In genomic region chr14:100069161-100069800, GRCh38 we compare ENCODE assay signal across 9 cellular contexts. TPM values are rescaled to one million over a fixed set of nuclear protein-coding genes. Genes with fewer than 3 reads are reported as not detected.
A peak's percentile ranks its signal among the peaks of the same experiment; 100 is the strongest.
DNase-seq lines count a peak whose midpoint lies in the region; TF ChIP-seq lines count a peak whose summit lies in the region.
"Had no signal": no experiment of that assay in that cellular context is flagged by ENCODE, and none has a peak within 500 bp of the region (broad histone marks: within the 10 kb centered on the region; RNA-seq: fewer than 3 reads in every experiment).

No MANE protein-coding gene starts in this region.

- H3K27me3 Mint-ChIP-seq in CD4-positive, alpha-beta memory T cell, result no peaks in the 10 kb centered on the region
- no peaks in the 10 kb centered on the region for H3K27me3 Mint-ChIP-seq in activated T-helper 2 cell treated with anti-CD3 and anti-CD28 coated beads, Interferon-gamma antibody, Interleukin-2, Interleukin-4, amounts not matched to agents 10 μg/mL and 5 μg/mL and 100 μg/mL, durations not matched to agents 14 hours and 24 hours and 36 hours (ENCODE audit: low read depth)
- peaks cover 2% of the 10 kb centered on the region for H3K27me3 Mint-ChIP-seq in nephron progenitor cell (ENCODE audit: low read depth, poor library complexity)
- peaks cover 2% of the 10 kb centered on the region for H3K27me3 Mint-ChIP-seq in neural progenitor cell (ENCODE audit: insufficient read depth, low read depth)

- peaks cover 42 to 95% (median 60%) of the 10 kb centered on the region in 4 donors for H3K4me1 Mint-ChIP-seq in CD4-positive, alpha-beta memory T cell
- peaks cover 79% of the 10 kb centered on the region for H3K4me1 Mint-ChIP-seq in activated T-helper 2 cell treated with anti-CD3 and anti-CD28 coated beads, Interferon-gamma antibody, Interleukin-2, Interleukin-4, amounts not matched to agents 10 μg/mL and 5 μg/mL and 100 μg/mL, durations not matched to agents 14 hours and 24 hours and 36 hours (ENCODE audit: low read depth)
- H3K4me1 Mint-ChIP-seq in nephron progenitor cell, result peaks cover 92% of the 10 kb centered on the region
- peaks cover 26% of the 10 kb centered on the region for H3K4me1 Mint-ChIP-seq in neural progenitor cell

- H3K27ac ChIP-seq in CD4-positive, alpha-beta memory T cell (ENCODE audit: low read depth, low read length), result peak overlapping the region; percentile 81
- H3K27ac ChIP-seq in neural progenitor cell, result no peak overlapping the region
- H3K27ac ChIP-seq: C4-2B had no signal

- no peaks in the 10 kb centered on the region for H3K9me3 ChIP-seq in CD4-positive, alpha-beta memory T cell (ENCODE audit: control insufficient read depth in 1 of 2, low read length in 2 of 2)
- no peaks in the 10 kb centered on the region for H3K9me3 ChIP-seq in neural progenitor cell (ENCODE audit: low read depth)

- H3K4me2 ChIP-seq in neural progenitor cell, result no peak overlapping the region

- no peak overlapping the region for H2AFZ ChIP-seq in neural progenitor cell (replicated peaks)

- DNase-seq in CD4-positive, alpha-beta memory T cell, result peak in 1 of 5 donors; percentile 61
- no peak for DNase-seq in NB4 (ENCODE audit: low read depth)
- no peak for DNase-seq in activated T-helper 2 cell treated with anti-CD3 and anti-CD28 coated beads, Interferon-gamma antibody, Interleukin-2, Interleukin-4, amounts not matched to agents 10 μg/mL and 5 μg/mL and 100 μg/mL, durations not matched to agents 14 hours and 24 hours and 36 hours (ENCODE audit: low spot score)
- no peak for DNase-seq in nephron progenitor cell
- no peak for DNase-seq in neural progenitor cell (ENCODE audit: low spot score)
- DNase-seq in kidney glomerular epithelial cell (lab: John Stamatoyannopoulos, UW), result no peak
- no peak for DNase-seq in NK-92 (lab: John Stamatoyannopoulos, UW; ENCODE audit: unreplicated experiment)
- no peak for DNase-seq in activated effector memory CD4-positive, alpha-beta T cell treated with anti-CD3 and anti-CD28 coated beads, Interleukin-2, amount 50 U/mL, for 16 hours

- peaks cover 25% of the 10 kb centered on the region for H3K36me3 ChIP-seq in CD4-positive, alpha-beta memory T cell (ENCODE audit: insufficient read depth, low read length)
- H3K36me3 ChIP-seq in neural progenitor cell, result no peaks in the 10 kb centered on the region

- POLR2A ChIA-PET in CD4-positive, alpha-beta memory T cell (lab: Charles Lee; ENCODE audit: partially characterized antibody), result interaction anchor here (0.5 to 22.7 kb wide), 17 partner anchors 1 to 1691 kb away, joined by 3 to 1011 read pairs (median 10); partner anchors contain the start of genes EVL and YY1

- H4K20me1 ChIP-seq in neural progenitor cell (ENCODE audit: low read depth), result peaks cover 70% of the 10 kb centered on the region

- no peaks in the 10 kb centered on the region for H3F3A ChIP-seq in neural progenitor cell (ENCODE audit: low read depth)

- peak overlapping the region; percentile 95 to 100 (median 100) for H3K27ac Mint-ChIP-seq in CD4-positive, alpha-beta memory T cell
- peak overlapping the region; percentile 99 for H3K27ac Mint-ChIP-seq in activated T-helper 2 cell treated with anti-CD3 and anti-CD28 coated beads, Interferon-gamma antibody, Interleukin-2, Interleukin-4, amounts not matched to agents 10 μg/mL and 5 μg/mL and 100 μg/mL, durations not matched to agents 14 hours and 24 hours and 36 hours
- H3K27ac Mint-ChIP-seq in nephron progenitor cell (peak overlapping the region; percentile 87), neural progenitor cell (no peak overlapping the region)

- peak overlapping the region; percentile 92 to 100 (median 97) for H3K4me3 Mint-ChIP-seq in CD4-positive, alpha-beta memory T cell
- H3K4me3 Mint-ChIP-seq in activated T-helper 2 cell treated with anti-CD3 and anti-CD28 coated beads, Interferon-gamma antibody, Interleukin-2, Interleukin-4, amounts not matched to agents 10 μg/mL and 5 μg/mL and 100 μg/mL, durations not matched to agents 14 hours and 24 hours and 36 hours (ENCODE audit: low read depth), result peak overlapping the region; percentile 85
- no peak overlapping the region for H3K4me3 Mint-ChIP-seq in nephron progenitor cell
- H3K4me3 Mint-ChIP-seq in neural progenitor cell, result no peak overlapping the region

- H3K4me1 ChIP-seq in CD4-positive, alpha-beta memory T cell (ENCODE audit: insufficient read depth, low read length), result peaks cover 69% of the 10 kb centered on the region
- H3K4me1 ChIP-seq in neural progenitor cell, result peaks cover 6% of the 10 kb centered on the region

- H3K27me3 ChIP-seq in CD4-positive, alpha-beta memory T cell (ENCODE audit: insufficient read depth, low read length), result no peaks in the 10 kb centered on the region
- no peaks in the 10 kb centered on the region for H3K27me3 ChIP-seq in neural progenitor cell

- peak overlapping the region; percentile 73 to 100 for H3K4me3 ChIP-seq in CD4-positive, alpha-beta memory T cell (ENCODE audit: low read length in 2 of 2)
- H3K4me3 ChIP-seq in NB4 (ENCODE audit: low read depth, low read length) (peak overlapping the region; percentile 72), neural progenitor cell (no peak overlapping the region)

- H3K9ac ChIP-seq in neural progenitor cell, result no peak overlapping the region

- peaks cover 20% of the 10 kb centered on the region for H3K79me2 ChIP-seq in neural progenitor cell (ENCODE audit: low read depth)

- no peak for TF ChIP-seq POLR2A in NB4 (IDR thresholded peaks at IDR 0.05; ENCODE audit: extremely low read depth, insufficient read length)

- intact Hi-C loops in CD4-positive, alpha-beta memory T cell (cut with micrococcal nuclease), result loop anchor here (2.0 to 5.0 kb wide), 4 partner anchors 170 to 587 kb away; partner anchors contain the start of genes CCNK, CYP46A1, SETD3 and WDR25
- intact Hi-C loops in activated T-helper 2 cell treated with anti-CD3 and anti-CD28 coated beads, Interferon-gamma antibody, Interleukin-2, Interleukin-4, amounts not matched to agents 10 μg/mL and 5 μg/mL and 100 μg/mL, durations not matched to agents 14 hours and 24 hours and 36 hours (cut with micrococcal nuclease), result loop anchor here (1.0 to 10.0 kb wide), 11 partner anchors 12 to 1887 kb away; partner anchors contain the start of genes BCL11B, CCNK and SETD3

- H3K9me3 Mint-ChIP-seq in CD4-positive, alpha-beta memory T cell, result peaks cover 0 to 2% (median 0%) of the 10 kb centered on the region in 8 donors
- H3K9me3 Mint-ChIP-seq in activated T-helper 2 cell treated with anti-CD3 and anti-CD28 coated beads, Interferon-gamma antibody, Interleukin-2, Interleukin-4, amounts not matched to agents 10 μg/mL and 5 μg/mL and 100 μg/mL, durations not matched to agents 14 hours and 24 hours and 36 hours, result no peaks in the 10 kb centered on the region
- H3K9me3 Mint-ChIP-seq in nephron progenitor cell, result no peaks in the 10 kb centered on the region
- no peaks in the 10 kb centered on the region for H3K9me3 Mint-ChIP-seq in neural progenitor cell

- CTCF ChIA-PET in CD4-positive, alpha-beta memory T cell (lab: Charles Lee; ENCODE audit: partially characterized antibody), result interaction anchor here (0.9 to 34.7 kb wide), 8 partner anchors 13 to 1900 kb away, joined by 3 to 1350 read pairs (median 4); no protein-coding TSS in a partner anchor

- H3K36me3 Mint-ChIP-seq in CD4-positive, alpha-beta memory T cell, result peaks cover 57 to 75% of the 10 kb centered on the region in 2 donors
- H3K36me3 Mint-ChIP-seq in activated T-helper 2 cell treated with anti-CD3 and anti-CD28 coated beads, Interferon-gamma antibody, Interleukin-2, Interleukin-4, amounts not matched to agents 10 μg/mL and 5 μg/mL and 100 μg/mL, durations not matched to agents 14 hours and 24 hours and 36 hours (ENCODE audit: low read depth), result peaks cover 66% of the 10 kb centered on the region
- no peaks in the 10 kb centered on the region for H3K36me3 Mint-ChIP-seq in nephron progenitor cell (ENCODE audit: low read depth)
- H3K36me3 Mint-ChIP-seq in neural progenitor cell, result no peaks in the 10 kb centered on the region

- no peak for TF ChIP-seq CTCF in NB4 (IDR thresholded peaks at IDR 0.05; ENCODE audit: low read depth, low read length)
- TF ChIP-seq CTCF in nephron progenitor cell (IDR thresholded peaks at IDR 0.05), result no peak
- TF ChIP-seq CTCF in neural progenitor cell (IDR thresholded peaks at IDR 0.05), result no peak

RNA-seq across cellular contexts. Expression of gene EVL, which starts 4.1 kb away (rescaled TPM):
- total RNA-seq in CD4-positive, alpha-beta memory T cell, result 1,000 to 10,000 TPM; 1,287 to 1,352 TPM
- polyA plus RNA-seq in CD4-positive, alpha-beta memory T cell, result 100 to 1,000 TPM in 1 of 2 donors, 10 to 100 TPM in 1; 81.8 to 147 TPM
- total RNA-seq in activated T-helper 2 cell treated with anti-CD3 and anti-CD28 coated beads, Interferon-gamma antibody, Interleukin-2, Interleukin-4, amounts not matched to agents 10 μg/mL and 5 μg/mL and 100 μg/mL, durations not matched to agents 14 hours and 24 hours and 36 hours, result 255 TPM in 2 replicates
- 49.2 and 71.2 TPM in 2 replicates for total RNA-seq in neural progenitor cell (ENCODE audit: low replicate concordance)

Comparison
In these comparisons a context has a peak if more than half of its experiments do, and no peak if none do; other contexts are left out.
1. H3K4me3 Mint-ChIP-seq: peak in CD4-positive, alpha-beta memory T cell (8 of 8) and activated T-helper 2 cell treated with anti-CD3 and anti-CD28 coated beads, Interferon-gamma antibody, Interleukin-2, Interleukin-4, amounts not matched to agents 10 μg/mL and 5 μg/mL and 100 μg/mL, durations not matched to agents 14 hours and 24 hours and 36 hours (single experiment); none in nephron progenitor cell (single experiment) and neural progenitor cell (single experiment).